ENCODE assay signal across 20 cellular contexts in genomic region chrX:12240491-12240890, GRCh38.
A peak's percentile ranks its signal among the peaks of the same experiment; 100 is the strongest.
DNase-seq lines count a peak whose midpoint lies in the region; ATAC-seq and TF ChIP-seq lines count a peak whose summit lies in the region.
"Had no signal": no experiment of that assay in that cellular context is flagged by ENCODE, and none has a peak within 500 bp of the region (broad histone marks: within the 10 kb centered on the region; RNA-seq: fewer than 3 reads in every experiment).

No MANE protein-coding gene starts in this region.

- BruUV-seq in PC-3 (replicated peaks; lab: Mats Ljungman, UMichigan) = no TSS peak

- POLR2A ChIA-PET in PC-3 (lab: Charles Lee; ENCODE audit: unreplicated experiment) = no interaction called here

- CTCF ChIA-PET in PC-3 (lab: Charles Lee) = interaction anchor here (0.5 kb wide), 1 partner anchor 160 kb away, joined by 3 read pairs; no protein-coding TSS in a partner anchor

- H4K20me1 ChIP-seq in PC-3 (ENCODE audit: low read length) = no peaks in the 10 kb centered on the region

- H3K27ac ChIP-seq in PC-3 (ENCODE audit: low read length) = no peak overlapping the region
- H3K27ac ChIP-seq: GM23248, HL-60 had no signal

- H3K9me3 ChIP-seq in PC-3 (ENCODE audit: low read length) = no peaks in the 10 kb centered on the region
- H3K9me3 ChIP-seq: BE2C, SK-N-SH had no signal

- H2AFZ ChIP-seq in PC-3 (ENCODE audit: low read length) = no peak overlapping the region
- H2AFZ ChIP-seq: GM23248 had no signal

- peaks cover 14% of the 10 kb centered on the region; the same call in 1 of the 2 replicates for H3K4me1 ChIP-seq in PC-3 (ENCODE audit: insufficient read depth, low read length)
- H3K4me1 ChIP-seq: BE2C had no signal

- intact Hi-C loops in PC-3 (cut with micrococcal nuclease) = no loop called here

- H3K27me3 ChIP-seq in PC-3 (ENCODE audit: low read length) = no peaks in the 10 kb centered on the region
- H3K27me3 ChIP-seq: BE2C had no signal

- DNase-seq in LNCaP clone FGC (ENCODE audit: low read depth) (peak; percentile 27), NCI-H1417 (lab: John Stamatoyannopoulos, UW) (peak in 2 of 3 experiments; percentile 72 to 89), NCI-H2081 treated with DMSO at 0.1 percent for 48 hours (lab: John Stamatoyannopoulos, UW) (peak; percentile 70), PC-3 (no peak), NCI-H446 treated with DMSO at 0.1 percent for 48 hours (lab: John Stamatoyannopoulos, UW) (no peak), nucleus accumbens (lab: John Stamatoyannopoulos, UW) (no peak)
- no peak for DNase-seq in activated effector memory CD4-positive, alpha-beta T cell treated with anti-CD3 and anti-CD28 coated beads, Interleukin-2, amount 50 U/mL, for 16 hours
- DNase-seq: BE2C; Calu3; CD8-positive, alpha-beta memory T cell; GM23248; H7; NCI-H1436; NCI-H2171 treated with DMSO at 0.1 percent for 48 hours; NCI-H526; SK-N-SH; T-helper 17 cell; T1000 had no signal

- H3F3A ChIP-seq in PC-3 (ENCODE audit: low read length, unreplicated experiment) = no peaks in the 10 kb centered on the region

- H3K4me3 ChIP-seq in LNCaP clone FGC (ENCODE audit: low read depth, low read length) = no peak overlapping the region
- no peak overlapping the region for H3K4me3 ChIP-seq in PC-3 (ENCODE audit: low read length)
- H3K4me3 ChIP-seq: GM23248 had no signal

- H3K9me2 ChIP-seq in PC-3 (replicated peaks; ENCODE audit: low read length) = no peaks in the 10 kb centered on the region
- H3K9me2 ChIP-seq: SK-N-SH had no signal

- ATAC-seq in PC-3 = peak; percentile 49
- no peak for ATAC-seq in HG03354 (IDR thresholded peaks at IDR 0.05; ENCODE audit: poor library complexity, severe bottlenecking, unreplicated experiment)
- ATAC-seq: T-helper 17 cell had no signal

- H3K79me2 ChIP-seq in PC-3 (ENCODE audit: low read length) = no peaks in the 10 kb centered on the region

- no peak overlapping the region for H3K9ac ChIP-seq in PC-3 (ENCODE audit: low read length)
- H3K9ac ChIP-seq: GM23248, SK-N-SH had no signal

- H3K4me2 ChIP-seq in PC-3 (ENCODE audit: low read length) = no peak overlapping the region
- H3K4me2 ChIP-seq: SK-N-SH had no signal

- TF ChIP-seq CTCF in LNCaP clone FGC (IDR thresholded peaks at IDR 0.05; ENCODE audit: control insufficient read depth, extremely low read depth, insufficient read depth) = no peak
- no peak for TF ChIP-seq CTCF in PC-3 (conservative IDR thresholded peaks at IDR 0.05; ENCODE audit: low read depth, low read length)

- H3K36me3 ChIP-seq in PC-3 (ENCODE audit: low read depth, low read length) = no peaks in the 10 kb centered on the region
- H3K36me3 ChIP-seq: BE2C had no signal

Comparison
In these comparisons a context has a peak if more than half of its experiments do, and no peak if none do; other contexts are left out.
1. DNase-seq: peak in LNCaP clone FGC (single experiment), NCI-H1417 (2 of 3) and NCI-H2081 treated with DMSO at 0.1 percent for 48 hours (single experiment); none in PC-3 (single experiment), activated effector memory CD4-positive, alpha-beta T cell treated with anti-CD3 and anti-CD28 coated beads, Interleukin-2, amount 50 U/mL, for 16 hours (single experiment), NCI-H446 treated with DMSO at 0.1 percent for 48 hours (single experiment) and nucleus accumbens (0 of 56).